2 cellular contexts compared by ENCODE assay signal in the genomic region with DNA sequence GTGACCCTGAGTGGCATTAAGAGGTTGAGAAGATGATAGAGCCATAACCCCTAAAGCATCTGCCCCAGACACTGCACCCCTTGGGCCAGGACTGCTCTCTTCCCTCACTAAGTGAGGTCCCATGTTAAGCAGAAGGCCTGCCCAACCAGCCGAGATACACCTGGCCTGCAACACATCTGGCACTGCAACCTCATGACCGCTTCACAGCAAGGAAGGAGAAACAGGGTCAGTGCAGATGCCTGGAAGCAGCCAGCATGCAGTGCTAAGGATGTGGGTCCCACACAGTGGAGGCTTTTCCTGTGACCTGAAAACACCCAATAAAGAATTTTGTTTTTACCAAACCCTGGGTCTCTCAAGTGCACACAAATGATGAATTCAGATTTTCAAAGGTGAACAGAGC.
TF ChIP-seq lines count a peak whose summit lies in the region.

No MANE protein-coding gene starts in this region.

TF ChIP-seq in liver, 16 proteins besides CTCF, POLR2A, EP300 and RAD21:
- TF ChIP-seq FOXA2 (IDR thresholded peaks at IDR 0.05) (no peak), NR2F2 (IDR thresholded peaks at IDR 0.05) (no peak), HNF4G (IDR thresholded peaks at IDR 0.05) (no peak), SP1 (IDR thresholded peaks at IDR 0.05) (no peak)
- TF ChIP-seq, protein P1, sequence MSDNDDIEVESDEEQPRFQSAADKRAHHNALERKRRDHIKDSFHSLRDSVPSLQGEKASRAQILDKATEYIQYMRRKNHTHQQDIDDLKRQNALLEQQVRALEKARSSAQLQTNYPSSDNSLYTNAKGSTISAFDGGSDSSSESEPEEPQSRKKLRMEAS (IDR thresholded peaks at IDR 0.05): no peak
- TF ChIP-seq, protein P2, sequence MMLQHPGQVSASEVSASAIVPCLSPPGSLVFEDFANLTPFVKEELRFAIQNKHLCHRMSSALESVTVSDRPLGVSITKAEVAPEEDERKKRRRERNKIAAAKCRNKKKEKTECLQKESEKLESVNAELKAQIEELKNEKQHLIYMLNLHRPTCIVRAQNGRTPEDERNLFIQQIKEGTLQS (IDR thresholded peaks at IDR 0.05): no peak

TF ChIP-seq in HepG2, 621 proteins besides CTCF, POLR2A, EP300 and RAD21:
- TF ChIP-seq KDM1A (CRISPR knock-in tag; IDR thresholded peaks at IDR 0.05) (no peak), KAT2B (IDR thresholded peaks at IDR 0.05; ENCODE audit: borderline replicate concordance, low read depth, low read length) (no peak)
- TF ChIP-seq, protein P3, sequence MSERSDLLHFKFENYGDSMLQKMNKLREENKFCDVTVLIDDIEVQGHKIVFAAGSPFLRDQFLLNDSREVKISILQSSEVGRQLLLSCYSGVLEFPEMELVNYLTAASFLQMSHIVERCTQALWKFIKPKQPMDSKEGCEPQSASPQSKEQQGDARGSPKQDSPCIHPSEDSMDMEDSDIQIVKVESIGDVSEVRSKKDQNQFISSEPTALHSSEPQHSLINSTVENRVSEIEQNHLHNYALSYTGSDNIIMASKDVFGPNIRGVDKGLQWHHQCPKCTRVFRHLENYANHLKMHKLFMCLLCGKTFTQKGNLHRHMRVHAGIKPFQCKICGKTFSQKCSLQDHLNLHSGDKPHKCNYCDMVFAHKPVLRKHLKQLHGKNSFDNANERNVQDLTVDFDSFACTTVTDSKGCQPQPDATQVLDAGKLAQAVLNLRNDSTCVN (CRISPR knock-in tag; IDR thresholded peaks at IDR 0.05; ENCODE audit: borderline replicate concordance): no peak
